In the genomic region with DNA sequence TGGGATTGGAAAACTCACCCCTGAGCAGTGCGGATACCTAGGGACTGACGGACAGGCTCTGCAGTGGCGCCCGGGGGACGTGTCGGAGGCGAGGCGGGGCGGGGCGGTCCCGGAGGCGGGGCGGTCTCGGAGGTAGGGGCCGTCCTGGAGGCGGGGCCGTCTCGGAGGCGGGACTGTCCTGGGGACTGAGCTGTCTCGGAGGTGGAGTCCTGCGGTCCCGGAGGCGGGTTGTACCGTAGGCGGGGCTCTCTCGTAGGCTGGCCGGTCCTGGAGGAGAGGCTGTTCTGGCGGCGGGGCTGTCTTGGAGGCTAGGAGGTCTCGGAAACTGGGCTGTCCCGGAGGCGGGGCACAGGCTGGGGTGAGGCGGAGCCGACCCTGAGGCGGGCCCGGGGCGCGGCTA, we compare ENCODE assay signal across 8 cellular contexts.
DNase-seq lines count a peak whose midpoint lies in the region; ATAC-seq and TF ChIP-seq lines count a peak whose summit lies in the region.
"Not testable (repeated sequence)": the region's sequence is repeated elsewhere in the genome, so short reads cannot be mapped to it uniquely, and the experiment has no call there.

No MANE protein-coding gene starts in this region.

- not testable (repeated sequence) for H3K4me1 ChIP-seq in prostate gland (replicated peaks); testis

- not testable (repeated sequence) for H3K9me3 Mint-ChIP-seq in glutamatergic neuron (ENCODE audit: unreplicated experiment)

- intact Hi-C loops in prostate gland (cut with DNase I); testis (cut with DNase I; ENCODE audit: low total_unique reads): not testable (repeated sequence)

- not testable (repeated sequence) for H3K9me3 ChIP-seq in prostate gland, testis

- no CpG with 5 or more reads among the region's 38 CpGs for WGBS in prostate gland
- WGBS in testis, 2 donors = 0% methylated on average over 8 of the region's 38 CpGs; no CpG with 5 or more reads in 1 of the 2 donors

- peak; percentile 81 for ATAC-seq in GM18502 (IDR thresholded peaks at IDR 0.05; ENCODE audit: poor library complexity, unreplicated experiment)
- ATAC-seq in HG02678 (IDR thresholded peaks at IDR 0.05; ENCODE audit: unreplicated experiment) = peak; percentile 76

- H3K36me3 ChIP-seq in prostate gland; testis (ENCODE audit: low read depth, missing control alignments): not testable (repeated sequence)

- not testable (repeated sequence) for H3K36me3 Mint-ChIP-seq in glutamatergic neuron (ENCODE audit: unreplicated experiment)

- not testable (repeated sequence) for H3K4me1 Mint-ChIP-seq in glutamatergic neuron (ENCODE audit: low read depth, unreplicated experiment)

- not testable (repeated sequence) for H3K27ac Mint-ChIP-seq in glutamatergic neuron (ENCODE audit: unreplicated experiment)

- DNase-seq in NCI-H1105 treated with DMSO at 0.1 percent for 48 hours (lab: John Stamatoyannopoulos, UW) (peak; percentile 58), T-helper 2 cell (peak in 4 of 5 experiments; percentile 85 to 95 (median 88)), glutamatergic neuron (peak; percentile 96), prostate gland (ENCODE audit: low spot score) (peak; percentile 94), testis (peak; percentile 96)
- DNase-seq in activated naive CD4-positive, alpha-beta T cell (lab: John Stamatoyannopoulos, UW) = peak; percentile 69 to 86 (median 74)

- H3K27me3 ChIP-seq in prostate gland (replicated peaks; ENCODE audit: insufficient read depth); testis: not testable (repeated sequence)

- TF ChIP-seq CTCF in glutamatergic neuron (IDR thresholded peaks at IDR 0.05; ENCODE audit: partially characterized antibody, unreplicated experiment); prostate gland (IDR thresholded peaks at IDR 0.05); testis (IDR thresholded peaks at IDR 0.05): not testable (repeated sequence)

- H3K4me3 ChIP-seq in prostate gland = peak overlapping the region; percentile 32 to 36
- peak overlapping the region; percentile 42 to 57 for H3K4me3 ChIP-seq in testis

- TF ChIP-seq POLR2A in prostate gland (IDR thresholded peaks at IDR 0.05) = peak; percentile 18
- TF ChIP-seq POLR2A in testis (IDR thresholded peaks at IDR 0.05) = not testable (repeated sequence)

- not testable (repeated sequence) for H3K27me3 Mint-ChIP-seq in glutamatergic neuron (ENCODE audit: unreplicated experiment)

- peak overlapping the region; percentile 71 for H3K4me3 Mint-ChIP-seq in glutamatergic neuron (ENCODE audit: unreplicated experiment)

- H3K27ac ChIP-seq in prostate gland, testis: not testable (repeated sequence)
